8 cellular contexts compared by ENCODE assay signal in the genomic region with DNA sequence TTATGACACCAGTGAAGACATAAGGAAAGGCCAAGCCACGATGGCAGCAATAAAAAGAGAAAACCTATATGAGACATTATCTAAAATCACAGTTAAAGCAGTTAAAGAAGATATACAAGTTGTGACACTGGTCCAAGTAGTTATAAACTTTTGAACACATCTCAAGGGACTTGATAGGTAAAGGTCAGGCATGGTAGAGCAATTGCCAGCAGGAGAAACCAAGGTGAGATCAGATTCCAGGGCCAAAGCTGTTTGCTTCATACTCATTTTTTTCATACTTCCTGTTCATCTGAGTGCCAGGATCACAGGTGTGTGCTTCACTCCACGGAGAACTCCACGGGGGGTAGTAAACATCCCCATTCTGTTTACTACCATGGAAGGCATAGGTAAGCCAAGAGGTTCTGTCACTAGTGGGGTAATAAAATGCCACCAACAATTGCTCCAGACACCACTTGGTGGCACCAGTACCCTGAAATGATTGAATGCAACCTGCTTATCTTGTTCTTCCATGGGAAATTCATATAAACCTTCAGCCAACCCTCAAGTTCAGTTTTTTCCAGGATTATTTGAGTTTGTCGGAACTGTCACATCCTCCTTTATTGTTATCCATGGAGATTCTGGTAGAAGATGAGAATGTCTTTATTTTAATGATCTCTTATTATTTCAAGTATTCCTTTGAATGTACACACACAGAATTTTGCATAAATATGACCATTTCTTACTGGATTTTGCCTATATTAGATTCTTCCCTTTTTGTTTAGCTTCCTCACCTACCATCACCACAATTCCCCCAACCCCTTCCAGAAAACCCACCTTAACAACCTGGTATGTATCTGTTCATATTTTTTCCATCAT. TPM values are rescaled to one million over a fixed set of nuclear protein-coding genes. Genes with fewer than 3 reads are reported as not detected.
DNase-seq lines count a peak whose midpoint lies in the region; ATAC-seq and TF ChIP-seq lines count a peak whose summit lies in the region.

No MANE protein-coding gene starts in this region.

- RAD21 ChIA-PET in HCT116 (lab: Charles Lee; ENCODE audit: low non-redundant PET in 1 of 2, low total read pairs in 2 of 2, uncharacterized antibody in 2 of 2, unreplicated experiment in 2 of 2) = no interaction called here

- H2AK5ac ChIP-seq in mesenchymal stem cell (ENCODE audit: low read length, severe bottlenecking) = peak overlapping the region; percentile 39

- DNase-seq in Caki2 (ENCODE audit: low read depth) (peak; percentile 52), HCT116 (ENCODE audit: low read depth, low spot score) (peak; percentile 55), NCI-H460 (ENCODE audit: extremely low read depth, low read depth) (peak; percentile 51), cardiac fibroblast (ENCODE audit: low read depth in 2 of 2) (peak; percentile 49 to 63), mesenchymal stem cell (peak; percentile 8), cerebellar nuclear complex (lab: John Stamatoyannopoulos, UW) (no peak)
- DNase-seq in activated CD4-positive, alpha-beta T cell treated with anti-CD3 and anti-CD28 coated beads, Interleukin-2, amount 50 U/mL, for 1 hour = no peak

- H3K36me3 ChIP-seq in HCT116 (ENCODE audit: control insufficient read depth in 1 of 2, insufficient read depth in 2 of 2, low read length in 2 of 2) = no peaks in the 10 kb centered on the region
- no peaks in the 10 kb centered on the region for H3K36me3 ChIP-seq in mesenchymal stem cell (ENCODE audit: control insufficient read depth in 1 of 2, insufficient read depth in 2 of 2, low read depth in 1 of 2, low read length in 2 of 2)

- POLR2A ChIA-PET in HCT116 (lab: Charles Lee) = no interaction called here

- ATAC-seq in HCT116 (peak; percentile 84), HG03521 (IDR thresholded peaks at IDR 0.05; ENCODE audit: unreplicated experiment) (no peak)

- no peak overlapping the region for H4K91ac ChIP-seq in mesenchymal stem cell (ENCODE audit: low read length)

- H2BK12ac ChIP-seq in mesenchymal stem cell (ENCODE audit: low read length in 2 of 2) = no peak overlapping the region

- H3K4me2 ChIP-seq in HCT116 (ENCODE audit: low read length) (no peak overlapping the region), mesenchymal stem cell (ENCODE audit: low read length, poor library complexity, severe bottlenecking) (no peak overlapping the region)

- intact Hi-C loops in HCT116 (cut with micrococcal nuclease) = loop anchor here (1.0 kb wide), 4 partner anchors 175 to 530 kb away; no protein-coding TSS in a partner anchor

- H3K9me3 ChIP-seq in HCT116 (ENCODE audit: control insufficient read depth in 1 of 2, insufficient read depth in 1 of 2, low read depth in 1 of 2, low read length in 2 of 2) (no peaks in the 10 kb centered on the region), mesenchymal stem cell (ENCODE audit: control insufficient read depth, low read length) (no peaks in the 10 kb centered on the region)

- TF ChIP-seq RAD21 in HCT116 (IDR thresholded peaks at IDR 0.05; ENCODE audit: low read depth) = peak; percentile 81

- CTCF ChIA-PET in HCT116 (lab: Charles Lee) = interaction anchor here (0.6 to 3.0 kb wide), 6 partner anchors 9 to 530 kb away, joined by 3 to 9 read pairs (median 6); no protein-coding TSS in a partner anchor

- H2BK120ac ChIP-seq in mesenchymal stem cell (ENCODE audit: low read depth, low read length) = no peak overlapping the region

- TF ChIP-seq CTCF in HCT116 (IDR thresholded peaks at IDR 0.05 in 2 of 3, conservative IDR thresholded peaks at IDR 0.05 in 1 of 3; ENCODE audit: borderline replicate concordance in 1 of 3, insufficient read depth in 1 of 3, low read depth in 2 of 3, low read length in 2 of 3) (peak; percentile 59 to 70 (median 70); a peak in 5 of 6 replicates), cardiac fibroblast (IDR thresholded peaks at IDR 0.05; ENCODE audit: low read depth, low read length) (peak; percentile 49)

- no peak overlapping the region for H3K18ac ChIP-seq in mesenchymal stem cell (ENCODE audit: low read depth in 1 of 2, low read length in 2 of 2)

- H3K79me1 ChIP-seq in mesenchymal stem cell (replicated peaks; ENCODE audit: low read length, poor library complexity, severe bottlenecking) = no peaks in the 10 kb centered on the region

- H3K4ac ChIP-seq in mesenchymal stem cell (ENCODE audit: low read depth in 1 of 2, low read length in 2 of 2) = no peak overlapping the region

- H3K14ac ChIP-seq in mesenchymal stem cell (ENCODE audit: low read length in 2 of 2) = no peak overlapping the region

- no peaks in the 10 kb centered on the region for H3K9me2 ChIP-seq in HCT116 (ENCODE audit: insufficient read depth)

- no peak overlapping the region for H3K9ac ChIP-seq in HCT116 (ENCODE audit: low read length)
- H3K9ac ChIP-seq in mesenchymal stem cell (ENCODE audit: low read length) = no peak overlapping the region

- in situ Hi-C loops in Caki2 (cut with HindIII; ENCODE audit: low pct_unique_long_range_greater_than_20kb, low sequenced_read_pairs) = no loop called here

- no TSS peak for BruUV-seq in HCT116 (replicated peaks; lab: Mats Ljungman, UMichigan)

- H3K4me3 ChIP-seq in HCT116 (replicated peaks in 1 of 2; ENCODE audit: low read depth in 1 of 2, low read length in 2 of 2) = no peak overlapping the region
- H3K4me3 ChIP-seq in cardiac fibroblast (replicated peaks in 1 of 2; ENCODE audit: low read depth in 2 of 2, low read length in 2 of 2) = no peak overlapping the region
- H3K4me3 ChIP-seq in mesenchymal stem cell (ENCODE audit: insufficient read depth in 1 of 2, low read depth in 1 of 2, low read length in 2 of 2) = no peak overlapping the region

- H2BK5ac ChIP-seq in mesenchymal stem cell (ENCODE audit: low read depth, low read length, poor library complexity, severe bottlenecking) = no peak overlapping the region

- H3K27me3 ChIP-seq in HCT116 (ENCODE audit: insufficient read depth, low read length) (no peaks in the 10 kb centered on the region), mesenchymal stem cell (ENCODE audit: control insufficient read depth in 1 of 2, insufficient read depth in 1 of 2, low read length in 2 of 2) (no peaks in the 10 kb centered on the region)

- WGBS in mesenchymal stem cell = 37% methylated on average over 2 of the region's 4 CpGs

- H3K79me2 ChIP-seq in HCT116 (ENCODE audit: insufficient read depth, low read length) = no peaks in the 10 kb centered on the region

- H4K8ac ChIP-seq in mesenchymal stem cell (ENCODE audit: low read length) = no peak overlapping the region

- H4K20me1 ChIP-seq in HCT116 (ENCODE audit: insufficient read depth) = no peaks in the 10 kb centered on the region

- no peak for TF ChIP-seq POLR2A in HCT116 (IDR thresholded peaks at IDR 0.05; ENCODE audit: borderline replicate concordance, extremely low read depth, insufficient read depth, insufficient read length)

- H3K27ac ChIP-seq in HCT116 (ENCODE audit: low read depth, low read length) (no peak overlapping the region), mesenchymal stem cell (ENCODE audit: low read length, poor library complexity, severe bottlenecking) (peak overlapping the region; percentile 89)

- no peak overlapping the region for H2BK15ac ChIP-seq in mesenchymal stem cell (ENCODE audit: low read depth, poor library complexity, severe bottlenecking)

- H3K23ac ChIP-seq in mesenchymal stem cell (ENCODE audit: low read length in 2 of 2) = no peak overlapping the region

- no peaks in the 10 kb centered on the region for H3K4me1 ChIP-seq in HCT116 (ENCODE audit: control insufficient read depth in 1 of 2, insufficient read depth in 2 of 2, low read length in 2 of 2)
- no peaks in the 10 kb centered on the region for H3K4me1 ChIP-seq in mesenchymal stem cell (ENCODE audit: control insufficient read depth, insufficient read depth, low read depth, low read length)

- H2AFZ ChIP-seq in HCT116 (ENCODE audit: low read depth, low read length, poor library complexity, severe bottlenecking) = no peak overlapping the region
- H2AFZ ChIP-seq in mesenchymal stem cell (ENCODE audit: low read depth, low read length) = no peak overlapping the region

TF ChIP-seq in HCT116, 20 proteins besides CTCF, POLR2A, EP300 and RAD21:
- no peak for TF ChIP-seq ZFX (IDR thresholded peaks at IDR 0.05)
- TF ChIP-seq TCF7L2 (IDR thresholded peaks at IDR 0.05; ENCODE audit: borderline replicate concordance, extremely low read depth, insufficient read depth, insufficient read length) = no peak
- TF ChIP-seq ELF1 (IDR thresholded peaks at IDR 0.05; ENCODE audit: borderline replicate concordance, low read depth) = no peak
- no peak for TF ChIP-seq ZBTB33 (IDR thresholded peaks at IDR 0.05; ENCODE audit: extremely low read depth, insufficient replicate concordance, low read length)
- TF ChIP-seq POLR2AphosphoS5 (IDR thresholded peaks at IDR 0.05; ENCODE audit: low read depth, low read length) = no peak
- TF ChIP-seq ZNF274 (IDR thresholded peaks at IDR 0.05; ENCODE audit: low read depth, low read length) = no peak
- 0 out of 2 replicates have a peak, but pooled peaks have one; percentile 11 for TF ChIP-seq CBX3 (IDR thresholded peaks at IDR 0.05; ENCODE audit: low read depth)

RNA-seq across cellular contexts. Expression of gene TSPAN8, which starts 59.2 kb away (rescaled TPM):
- 0.84 TPM in 1 of 2 replicates, not detected in the other for total RNA-seq in Caki2 (2014; rRNA removed; shearing (Covaris generic); ENCODE audit: low replicate concordance)
- total RNA-seq in HCT116 (2021; ENCODE audit: unreplicated experiment) = 0.76 TPM
- polyA plus RNA-seq in HCT116 (2012) = 0.12 TPM in 1 of 2 replicates, not detected in the other
- 39.5 and 39.6 TPM in 2 replicates for total RNA-seq in NCI-H460 (2014; rRNA removed; shearing (Covaris generic))
- polyA plus RNA-seq in NCI-H460 (2014; cell fraction: nucleus; rRNA removed) = 64.5 TPM in 2 replicates
- polyA plus RNA-seq in mesenchymal stem cell (2013, experiment 1 of 2) = not detected
- not detected for polyA plus RNA-seq in mesenchymal stem cell (2013, experiment 2 of 2)

Comparison
In these comparisons a context has a peak if more than half of its experiments do, and no peak if none do; other contexts are left out.
1. DNase-seq: peak in Caki2 (single experiment), HCT116 (single experiment), NCI-H460 (single experiment), cardiac fibroblast (2 of 2) and mesenchymal stem cell (single experiment); none in activated CD4-positive, alpha-beta T cell treated with anti-CD3 and anti-CD28 coated beads, Interleukin-2, amount 50 U/mL, for 1 hour (single experiment) and cerebellar nuclear complex (0 of 2).
2. RNA of gene TSPAN8, which starts 59.2 kb away (total RNA-seq): 39.5 to 39.6 TPM in NCI-H460; 0.84 TPM in Caki2 and 0.76 TPM in HCT116 (single experiment); every median in the first group is over 10 times any median in the second.